In genomic region chr6:122322824-122323223, GRCh38 we compare ENCODE assay signal across 8 cellular contexts.
DNase-seq lines count a peak whose midpoint lies in the region; ATAC-seq and TF ChIP-seq lines count a peak whose summit lies in the region.

No MANE protein-coding gene starts in this region.

- peak overlapping the region; percentile 91 for H3K4me3 Mint-ChIP-seq in activated naive CD8-positive, alpha-beta T cell

- no peaks in the 10 kb centered on the region for H3K27me3 ChIP-seq in left lung

- TF ChIP-seq CTCF in left lung (IDR thresholded peaks at IDR 0.05): no peak

- peaks cover 20% of the 10 kb centered on the region for H3K4me1 Mint-ChIP-seq in activated naive CD8-positive, alpha-beta T cell (ENCODE audit: low read depth)

- H3K9me3 Mint-ChIP-seq in activated naive CD8-positive, alpha-beta T cell (ENCODE audit: low read depth): no peaks in the 10 kb centered on the region

- peak overlapping the region; percentile 47 for H3K27ac Mint-ChIP-seq in activated naive CD8-positive, alpha-beta T cell

- peaks cover 4% of the 10 kb centered on the region for H3K36me3 Mint-ChIP-seq in activated naive CD8-positive, alpha-beta T cell

- H3K27ac ChIP-seq in left lung: no peak overlapping the region

- DNase-seq in Daoy (ENCODE audit: low read depth) (peak; percentile 8), left lung (no peak), NCI-H1694 (lab: John Stamatoyannopoulos, UW) (no peak), amygdala (lab: John Stamatoyannopoulos, UW) (no peak), mesenteric fat pad (ENCODE audit: low spot score) (no peak), GF-D8 (lab: John Stamatoyannopoulos, UW) (no peak)
- DNase-seq in Jurkat, Clone E6-1 (ENCODE audit: low read depth, low spot score): no peak

- peak; percentile 44 for ATAC-seq in left lung

- no peaks in the 10 kb centered on the region for H3K9me3 ChIP-seq in left lung

- peaks cover 1% of the 10 kb centered on the region for H3K27me3 Mint-ChIP-seq in activated naive CD8-positive, alpha-beta T cell

- peaks cover 0 to 2% of the 10 kb centered on the region in 2 donors for H3K4me1 ChIP-seq in left lung

- intact Hi-C loops in left lung (cut with DNase I): no loop called here

- peak overlapping the region; percentile 37 for H3K4me3 ChIP-seq in Jurkat, Clone E6-1 (ENCODE audit: low read length)
- H3K4me3 ChIP-seq in left lung: peak overlapping the region; percentile 18 to 27

- H3K36me3 ChIP-seq in left lung: no peaks in the 10 kb centered on the region
